In the genomic region with DNA sequence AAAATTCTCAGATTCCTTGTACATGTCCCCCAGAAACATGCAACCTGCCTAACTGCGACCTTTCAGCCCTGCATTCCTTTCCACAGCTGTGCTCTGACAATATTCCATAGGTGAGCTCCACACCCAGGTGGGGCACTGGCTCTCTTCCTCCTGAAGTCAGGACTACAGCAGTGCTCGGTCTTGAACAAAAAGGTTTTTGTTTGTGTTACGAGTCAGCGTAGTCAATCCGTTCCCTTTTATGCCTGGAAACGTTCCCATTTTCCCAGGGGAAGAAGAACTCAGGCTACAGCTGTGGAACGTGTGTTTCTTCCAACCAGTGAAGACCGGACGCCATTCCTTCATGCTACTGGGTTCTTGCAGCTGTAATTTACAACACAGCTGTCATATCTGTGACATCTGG, we compare ENCODE assay signal across 1 cellular context.
TF ChIP-seq lines count a peak whose summit lies in the region.

No MANE protein-coding gene starts in this region.

TF ChIP-seq in IMR-90, 13 proteins besides CTCF, POLR2A, EP300 and RAD21:
- no peak for TF ChIP-seq NFE2L2 (IDR thresholded peaks at IDR 0.05; ENCODE audit: low read depth, low read length)
- TF ChIP-seq MXI1 (IDR thresholded peaks at IDR 0.05; ENCODE audit: borderline replicate concordance, low read depth, low read length) = no peak
- no peak for TF ChIP-seq SMC3 (IDR thresholded peaks at IDR 0.05; ENCODE audit: low read depth, low read length)
- no peak for TF ChIP-seq FOS (IDR thresholded peaks at IDR 0.05; ENCODE audit: low read depth, low read length)
- no peak for TF ChIP-seq MAZ (IDR thresholded peaks at IDR 0.05; ENCODE audit: borderline replicate concordance, low read depth, low read length)
- no peak for TF ChIP-seq BHLHE40 (IDR thresholded peaks at IDR 0.05; ENCODE audit: low read depth, low read length)
- TF ChIP-seq, protein P1, sequence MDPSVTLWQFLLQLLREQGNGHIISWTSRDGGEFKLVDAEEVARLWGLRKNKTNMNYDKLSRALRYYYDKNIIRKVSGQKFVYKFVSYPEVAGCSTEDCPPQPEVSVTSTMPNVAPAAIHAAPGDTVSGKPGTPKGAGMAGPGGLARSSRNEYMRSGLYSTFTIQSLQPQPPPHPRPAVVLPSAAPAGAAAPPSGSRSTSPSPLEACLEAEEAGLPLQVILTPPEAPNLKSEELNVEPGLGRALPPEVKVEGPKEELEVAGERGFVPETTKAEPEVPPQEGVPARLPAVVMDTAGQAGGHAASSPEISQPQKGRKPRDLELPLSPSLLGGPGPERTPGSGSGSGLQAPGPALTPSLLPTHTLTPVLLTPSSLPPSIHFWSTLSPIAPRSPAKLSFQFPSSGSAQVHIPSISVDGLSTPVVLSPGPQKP (IDR thresholded peaks at IDR 0.05; ENCODE audit: borderline replicate concordance, low read depth, low read length) = no peak
- TF ChIP-seq, protein P2, sequence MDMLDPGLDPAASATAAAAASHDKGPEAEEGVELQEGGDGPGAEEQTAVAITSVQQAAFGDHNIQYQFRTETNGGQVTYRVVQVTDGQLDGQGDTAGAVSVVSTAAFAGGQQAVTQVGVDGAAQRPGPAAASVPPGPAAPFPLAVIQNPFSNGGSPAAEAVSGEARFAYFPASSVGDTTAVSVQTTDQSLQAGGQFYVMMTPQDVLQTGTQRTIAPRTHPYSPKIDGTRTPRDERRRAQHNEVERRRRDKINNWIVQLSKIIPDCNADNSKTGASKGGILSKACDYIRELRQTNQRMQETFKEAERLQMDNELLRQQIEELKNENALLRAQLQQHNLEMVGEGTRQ (IDR thresholded peaks at IDR 0.05; ENCODE audit: low read depth, low read length) = no peak
- TF ChIP-seq RFX5 (IDR thresholded peaks at IDR 0.05; ENCODE audit: low read depth, low read length) = no peak
- TF ChIP-seq RCOR1 (IDR thresholded peaks at IDR 0.05; ENCODE audit: insufficient replicate concordance, low read length) = no peak
- no peak for TF ChIP-seq CEBPB (IDR thresholded peaks at IDR 0.05; ENCODE audit: low read depth, low read length)
- no peak for TF ChIP-seq MAFK (IDR thresholded peaks at IDR 0.05; ENCODE audit: low read depth, low read length)
TF ChIP-seq in IMR-90: peak in this region for 0.
